1 cellular context compared by ENCODE assay signal in genomic region chr5:79702606-79703380, GRCh38.
TF ChIP-seq lines count a peak whose summit lies in the region.

No MANE protein-coding gene starts in this region.

TF ChIP-seq in GM12878, 131 proteins besides CTCF, POLR2A, EP300 and RAD21 (continued from another document):
- TF ChIP-seq SMC3 (IDR thresholded peaks at IDR 0.05; ENCODE audit: borderline replicate concordance, low read length) = peak; percentile 37; the same call in 1 of the 2 replicates
- TF ChIP-seq SPI1 (IDR thresholded peaks at IDR 0.05; ENCODE audit: borderline replicate concordance, insufficient read depth, low read depth, low read length) = no peak
- no peak for TF ChIP-seq STAT1 (conservative IDR thresholded peaks at IDR 0.05)
- TF ChIP-seq HDAC6 (IDR thresholded peaks at IDR 0.05; ENCODE audit: unreplicated experiment) = no peak
- no peak for TF ChIP-seq SUZ12 (IDR thresholded peaks at IDR 0.05; ENCODE audit: unreplicated experiment)
- no peak for TF ChIP-seq PKNOX1 (IDR thresholded peaks at IDR 0.05)
- TF ChIP-seq SREBF1 (IDR thresholded peaks at IDR 0.05; ENCODE audit: low read length) = no peak
- no peak for TF ChIP-seq NR2C1 (IDR thresholded peaks at IDR 0.05)
- no peak for TF ChIP-seq HSF1 (IDR thresholded peaks at IDR 0.05; ENCODE audit: low read depth, low read length)
- TF ChIP-seq YY1 (IDR thresholded peaks at IDR 0.05; ENCODE audit: low read depth, low read length) = 0 out of 2 replicates have a peak, but pooled peaks have one; percentile 22
- no peak for TF ChIP-seq SREBF2 (IDR thresholded peaks at IDR 0.05; ENCODE audit: low read length)
- TF ChIP-seq ATF2 (IDR thresholded peaks at IDR 0.05; ENCODE audit: low read length) = no peak
